ENCODE assay signal across 10 cellular contexts in genomic region chr9:77944556-77945261, GRCh38.
DNase-seq lines count a peak whose midpoint lies in the region; ATAC-seq, FAIRE-seq and TF ChIP-seq lines count a peak whose summit lies in the region.
"Had no signal": no experiment of that assay in that cellular context is flagged by ENCODE, and none has a peak within 500 bp of the region (broad histone marks: within the 10 kb centered on the region; RNA-seq: fewer than 3 reads in every experiment).

No MANE protein-coding gene starts in this region.

- peak; percentile 46 for ATAC-seq in gastroesophageal sphincter
- ATAC-seq in pancreas: peak in 3 of 4 donors; percentile 33 to 56 (median 41)
- no peak for ATAC-seq in GM21423 (IDR thresholded peaks at IDR 0.05; ENCODE audit: unreplicated experiment)
- ATAC-seq: activated CD4-positive, CD25-positive, alpha-beta regulatory T cell treated with anti-CD3 and anti-CD28 coated beads, Interleukin-2, amount 50 U/mL, for 24 hours had no signal

- intact Hi-C loops in pancreas (cut with DNase I): loop anchor here in 1 of 3 donors (10.0 kb wide), 1 partner anchor 60 kb away; no protein-coding TSS in a partner anchor

- H3K4me3 ChIP-seq in gastroesophageal sphincter (no peak overlapping the region), pancreas (no peak overlapping the region)

- TF ChIP-seq EP300 in gastroesophageal sphincter (IDR thresholded peaks at IDR 0.05): no peak

- H3K27ac ChIP-seq in gastroesophageal sphincter: peak overlapping the region in 3 of 4 donors; percentile 60 to 70 (median 66)
- peak overlapping the region in 1 of 4 donors; percentile 17 for H3K27ac ChIP-seq in pancreas

- WGBS in gastroesophageal sphincter (ENCODE audit: low coverage in 1 of 2), 2 donors: 30 to 49% methylated on average over 5 to 6 of the region's 6 CpGs
- WGBS in pancreas, 2 donors: 66 to 69% methylated on average over 6 of the region's 6 CpGs

- H3K27me3 Mint-ChIP-seq in T-helper 2 cell treated with Interferon-gamma antibody and Interleukin-4, amounts not matched to agents 5 μg/mL and 100 μg/mL, for 36 hours (ENCODE audit: low read depth): no peaks in the 10 kb centered on the region

- H3K4me1 ChIP-seq in gastroesophageal sphincter: peaks cover 22 to 83% (median 40%) of the 10 kb centered on the region in 3 donors
- peaks cover 19 to 40% (median 27%) of the 10 kb centered on the region in 3 donors for H3K4me1 ChIP-seq in pancreas

- H3K36me3 ChIP-seq in gastroesophageal sphincter (no peaks in the 10 kb centered on the region), pancreas (no peaks in the 10 kb centered on the region)

- H3K36me3 Mint-ChIP-seq in T-helper 2 cell treated with Interferon-gamma antibody and Interleukin-4, amounts not matched to agents 5 μg/mL and 100 μg/mL, for 36 hours (ENCODE audit: low read depth): peaks cover 5% of the 10 kb centered on the region

- peaks cover 43% of the 10 kb centered on the region for H3K4me1 Mint-ChIP-seq in T-helper 2 cell treated with Interferon-gamma antibody and Interleukin-4, amounts not matched to agents 5 μg/mL and 100 μg/mL, for 36 hours (ENCODE audit: low read depth)

- DNase-seq in H54 (ENCODE audit: insufficient read length, low spot score): no peak
- DNase-seq in T-helper 2 cell treated with Interferon-gamma antibody and Interleukin-4, amounts not matched to agents 5 μg/mL and 100 μg/mL, for 36 hours (ENCODE audit: low spot score): no peak
- DNase-seq in pancreas: no peak
- no peak for DNase-seq in kidney tubule cell (ENCODE audit: low spot score)
- DNase-seq in AG08395 (ENCODE audit: low spot score): no peak
- no peak for DNase-seq in NCI-H748 (lab: John Stamatoyannopoulos, UW; ENCODE audit: unreplicated experiment)

- TF ChIP-seq CTCF in gastroesophageal sphincter (IDR thresholded peaks at IDR 0.05): peak in 2 of 4 experiments; percentile 19 to 25
- TF ChIP-seq CTCF in pancreas (IDR thresholded peaks at IDR 0.05): no peak

- H3K27ac Mint-ChIP-seq in T-helper 2 cell treated with Interferon-gamma antibody and Interleukin-4, amounts not matched to agents 5 μg/mL and 100 μg/mL, for 36 hours: peak overlapping the region; percentile 81

- H3K4me3 Mint-ChIP-seq in T-helper 2 cell treated with Interferon-gamma antibody and Interleukin-4, amounts not matched to agents 5 μg/mL and 100 μg/mL, for 36 hours: peak overlapping the region; percentile 51

- H3K9me3 ChIP-seq in gastroesophageal sphincter (no peaks in the 10 kb centered on the region), pancreas (no peaks in the 10 kb centered on the region)

- TF ChIP-seq POLR2A in H54 (IDR thresholded peaks at IDR 0.05; ENCODE audit: low read depth, low read length) (no peak), gastroesophageal sphincter (IDR thresholded peaks at IDR 0.05) (no peak)

- FAIRE-seq in H54 (lab: Jason Lieb, UNC) (peak; percentile 58), pancreas (lab: Jason Lieb, UNC) (no peak)
- FAIRE-seq: HTR-8/SVneo had no signal

- H3K9me3 Mint-ChIP-seq in T-helper 2 cell treated with Interferon-gamma antibody and Interleukin-4, amounts not matched to agents 5 μg/mL and 100 μg/mL, for 36 hours: no peaks in the 10 kb centered on the region

- H3K27me3 ChIP-seq in gastroesophageal sphincter (no peaks in the 10 kb centered on the region), pancreas (no peaks in the 10 kb centered on the region)
